20 cellular contexts compared by ENCODE assay signal in genomic region chr3:148879256-148879655, GRCh38. TPM values are rescaled to one million over a fixed set of nuclear protein-coding genes. Genes with fewer than 3 reads are reported as not detected.
DNase-seq lines count a peak whose midpoint lies in the region; ATAC-seq and TF ChIP-seq lines count a peak whose summit lies in the region.
"Had no signal": no experiment of that assay in that cellular context is flagged by ENCODE, and none has a peak within 500 bp of the region (broad histone marks: within the 10 kb centered on the region; RNA-seq: fewer than 3 reads in every experiment).

No MANE protein-coding gene starts in this region.

- H3K27ac Mint-ChIP-seq in mesothelial cell of epicardium, result peak overlapping the region; percentile 36
- no peak overlapping the region for H3K27ac Mint-ChIP-seq in activated naive CD4-positive, alpha-beta T cell treated with anti-CD3 and anti-CD28 coated beads, Interleukin-2, amount 50 U/mL, for 72 hours
- H3K27ac Mint-ChIP-seq: CD4-positive, alpha-beta T cell; GM23338; IgD-negative memory B cell had no signal

- H3K4me1 ChIP-seq in Karpas-422 (ENCODE audit: low read length), result no peaks in the 10 kb centered on the region
- H3K4me1 ChIP-seq: A549 had no signal

- DNase-seq in NCI-H1105 treated with DMSO at 0.1 percent for 48 hours (lab: John Stamatoyannopoulos, UW) (peak; percentile 18), NCI-H1105 (lab: John Stamatoyannopoulos, UW) (no peak), NCI-H2029 treated with DMSO at 0.1 percent for 48 hours (lab: John Stamatoyannopoulos, UW) (peak; percentile 89), SHP77 treated with DMSO at 0.1 percent for 48 hours (lab: John Stamatoyannopoulos, UW) (peak; percentile 25), mesothelial cell of epicardium (ENCODE audit: low spot score in 2 of 2, unreplicated experiment in 2 of 2) (no peak), Karpas-422 (no peak), SKM-1 treated with dmso at 0.1 percent for 144 hours (lab: John Stamatoyannopoulos, UW; ENCODE audit: unreplicated experiment) (no peak)
- DNase-seq in activated naive CD4-positive, alpha-beta T cell treated with anti-CD3 and anti-CD28 coated beads, Interleukin-2, amount 50 U/mL, for 72 hours (ENCODE audit: low spot score in 2 of 2), result no peak
- DNase-seq: AML-193; Calu3; CD4-positive, alpha-beta T cell; HCEC 1CT had no signal

- H3K9me2 ChIP-seq in Karpas-422 (replicated peaks; ENCODE audit: insufficient read depth, low read length), result no peaks in the 10 kb centered on the region

- peaks cover 2% of the 10 kb centered on the region for H3K9me3 Mint-ChIP-seq in mesothelial cell of epicardium
- H3K9me3 Mint-ChIP-seq in activated naive CD4-positive, alpha-beta T cell treated with anti-CD3 and anti-CD28 coated beads, Interleukin-2, amount 50 U/mL, for 72 hours, result no peaks in the 10 kb centered on the region
- H3K9me3 Mint-ChIP-seq: CD4-positive, alpha-beta T cell; GM23338; IgD-negative memory B cell had no signal

- H3K4me3 ChIP-seq in Karpas-422 (ENCODE audit: low read length), result no peak overlapping the region
- H3K4me3 ChIP-seq: A549, GM23338 had no signal

- H3K27me3 Mint-ChIP-seq in mesothelial cell of epicardium (ENCODE audit: low read depth), result no peaks in the 10 kb centered on the region

- H3K4me1 Mint-ChIP-seq in mesothelial cell of epicardium, result peaks cover 34% of the 10 kb centered on the region
- H3K4me1 Mint-ChIP-seq: GM23338, IgD-negative memory B cell had no signal

- no peaks in the 10 kb centered on the region for H4K20me1 ChIP-seq in Karpas-422 (ENCODE audit: insufficient read depth, low read depth, low read length)

- no peaks in the 10 kb centered on the region for H3K27me3 ChIP-seq in Karpas-422 (ENCODE audit: low read length)

- no peaks in the 10 kb centered on the region for H3K36me3 ChIP-seq in Karpas-422 (ENCODE audit: insufficient read depth, low read length)

- no peak overlapping the region for H2AFZ ChIP-seq in Karpas-422 (ENCODE audit: low read length)
- H2AFZ ChIP-seq: GM23338 had no signal

- no peak overlapping the region for H3K27ac ChIP-seq in Karpas-422 (ENCODE audit: low read length)
- H3K27ac ChIP-seq: 22Rv1, A549, C4-2B, HL-60 had no signal

- H3K79me2 ChIP-seq in Karpas-422 (ENCODE audit: low read length), result no peaks in the 10 kb centered on the region

- H3K4me2 ChIP-seq in Karpas-422 (ENCODE audit: low read depth, low read length, poor library complexity, severe bottlenecking), result no peak overlapping the region
- H3K4me2 ChIP-seq: A549, GM23338 had no signal

- TF ChIP-seq CTCF in mesothelial cell of epicardium (IDR thresholded peaks at IDR 0.05; ENCODE audit: unreplicated experiment), result no peak

- no peaks in the 10 kb centered on the region for H3K9me3 ChIP-seq in Karpas-422 (ENCODE audit: low read length)
- H3K9me3 ChIP-seq: A549 had no signal

- H3K9ac ChIP-seq in Karpas-422 (ENCODE audit: low read length), result no peak overlapping the region

- no peak for ATAC-seq in activated naive CD4-positive, alpha-beta T cell treated with anti-CD3 and anti-CD28 coated beads, Interleukin-2, amount 50 U/mL, for 72 hours
- ATAC-seq: A549, GM23338, HepG2 had no signal

- H3K4me3 Mint-ChIP-seq in mesothelial cell of epicardium, result no peak overlapping the region
- H3K4me3 Mint-ChIP-seq: CD4-positive, alpha-beta T cell; GM23338; IgD-negative memory B cell had no signal

- no peaks in the 10 kb centered on the region for H3K36me3 Mint-ChIP-seq in mesothelial cell of epicardium
- H3K36me3 Mint-ChIP-seq in activated naive CD4-positive, alpha-beta T cell treated with anti-CD3 and anti-CD28 coated beads, Interleukin-2, amount 50 U/mL, for 72 hours, result no peaks in the 10 kb centered on the region
- H3K36me3 Mint-ChIP-seq: IgD-negative memory B cell had no signal

RNA-seq across cellular contexts. Expression of gene CPA3, which starts 14.2 kb away (rescaled TPM):
- 0.13 TPM in 1 of 3 replicates, not detected in the others for total RNA-seq in mesothelial cell of epicardium
- total RNA-seq in Karpas-422 (2014; rRNA removed; shearing (Covaris generic); ENCODE audit: low replicate concordance), result not detected in 2 replicates
- total RNA-seq in activated naive CD4-positive, alpha-beta T cell treated with anti-CD3 and anti-CD28 coated beads, Interleukin-2, amount 50 U/mL, for 72 hours, result under 1 TPM in 1 of 2 donors, not detected in 1; 0.16 TPM
- total RNA-seq: Calu3; CD4-positive, alpha-beta T cell; GM23338; HepG2; HT1080 had no signal

RNA-seq across cellular contexts. Expression of gene CPB1, which starts 51.6 kb away (rescaled TPM):
- total RNA-seq in mesothelial cell of epicardium, result 11.5 to 16.2 TPM (median 11.9 TPM) in 3 replicates
- not detected in 2 replicates for total RNA-seq in Karpas-422 (2014; rRNA removed; shearing (Covaris generic); ENCODE audit: low replicate concordance)
- total RNA-seq in activated naive CD4-positive, alpha-beta T cell treated with anti-CD3 and anti-CD28 coated beads, Interleukin-2, amount 50 U/mL, for 72 hours, result not detected
- total RNA-seq: Calu3; CD4-positive, alpha-beta T cell; GM23338; HepG2; HT1080 had no signal

Comparison
In these comparisons a context has a peak if more than half of its experiments do, and no peak if none do; other contexts are left out.
1. DNase-seq: peak in NCI-H1105 treated with DMSO at 0.1 percent for 48 hours (single experiment), NCI-H2029 treated with DMSO at 0.1 percent for 48 hours (single experiment) and SHP77 treated with DMSO at 0.1 percent for 48 hours (single experiment); none in NCI-H1105 (single experiment), mesothelial cell of epicardium (0 of 2), Karpas-422 (single experiment), SKM-1 treated with dmso at 0.1 percent for 144 hours (single experiment) and activated naive CD4-positive, alpha-beta T cell treated with anti-CD3 and anti-CD28 coated beads, Interleukin-2, amount 50 U/mL, for 72 hours (0 of 2).
2. RNA of gene CPB1, which starts 51.6 kb away (total RNA-seq): 11.5 to 16.2 TPM in mesothelial cell of epicardium; not detected in Karpas-422 and not detected in activated naive CD4-positive, alpha-beta T cell treated with anti-CD3 and anti-CD28 coated beads, Interleukin-2, amount 50 U/mL, for 72 hours; every median in the first group is over 10 times any median in the second.